Comparison of ENCODE assay signal across 8 cellular contexts in the genomic region with DNA sequence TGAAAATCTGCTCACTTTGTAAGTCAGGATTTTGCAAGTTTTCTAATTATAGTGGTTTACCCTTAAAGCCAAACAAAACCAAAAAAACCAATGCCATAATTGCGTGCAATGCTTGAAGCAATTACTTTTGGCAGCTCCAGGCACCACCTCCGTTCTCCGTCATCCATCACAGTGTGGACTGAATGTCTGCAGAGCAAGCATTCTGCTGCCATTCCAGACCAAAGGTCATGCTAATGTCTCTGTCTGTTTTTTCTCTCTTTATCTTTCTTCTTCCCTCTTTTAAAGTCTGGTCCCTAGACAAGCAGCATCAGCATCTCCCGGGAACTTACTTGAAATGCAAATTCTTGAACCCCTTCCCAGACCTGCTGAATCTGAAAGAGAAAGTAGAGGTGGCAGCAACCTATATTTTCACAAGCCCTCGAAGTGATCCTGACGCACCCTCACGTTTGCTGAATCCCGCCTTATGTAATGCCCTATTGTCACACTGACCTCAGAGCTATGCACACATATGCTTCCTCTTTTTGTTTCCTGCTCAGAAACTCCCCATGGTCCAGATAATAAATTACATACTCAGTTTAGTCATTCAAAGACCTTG.
DNase-seq lines count a peak whose midpoint lies in the region; ATAC-seq and TF ChIP-seq lines count a peak whose summit lies in the region.

No MANE protein-coding gene starts in this region.

- H3K27ac ChIP-seq in ACC112 (ENCODE audit: low read depth, low read length) (no peak overlapping the region), stomach smooth muscle (ENCODE audit: low read length) (peak overlapping the region; percentile 46), gastrocnemius medialis (no peak overlapping the region)

- 0 out of 2 replicates have a peak overlapping the region, but pooled peaks have one; percentile 14 for H3K4me3 ChIP-seq in ACC112 (ENCODE audit: low read depth, low read length)
- peak overlapping the region; percentile 23 to 49 for H3K4me3 ChIP-seq in stomach smooth muscle (ENCODE audit: low read length in 2 of 2)
- no peak overlapping the region for H3K4me3 ChIP-seq in gastrocnemius medialis

- in situ Hi-C loops in gastrocnemius medialis (cut with MboI; ENCODE audit: low sequenced_read_pairs in 4 of 4), result no loop called here

- H3K9ac ChIP-seq in stomach smooth muscle (ENCODE audit: low read length in 2 of 2), result no peak overlapping the region

- H3K36me3 ChIP-seq in ACC112 (ENCODE audit: insufficient read depth, low read length), result no peaks in the 10 kb centered on the region
- no peaks in the 10 kb centered on the region for H3K36me3 ChIP-seq in stomach smooth muscle (ENCODE audit: control insufficient read depth in 2 of 2, insufficient read depth in 2 of 2, low read length in 2 of 2)
- no peaks in the 10 kb centered on the region for H3K36me3 ChIP-seq in gastrocnemius medialis

- no peaks in the 10 kb centered on the region for H3K79me2 ChIP-seq in ACC112 (ENCODE audit: control insufficient read depth, insufficient read depth, low read length, unreplicated experiment)

- H3K9me3 ChIP-seq in stomach smooth muscle (ENCODE audit: control insufficient read depth in 2 of 2, low read length in 2 of 2) (no peaks in the 10 kb centered on the region), gastrocnemius medialis (no peaks in the 10 kb centered on the region)

- intact Hi-C loops in gastrocnemius medialis (cut with DNase I; ENCODE audit: low total_unique reads), result no loop called here

- H3K27me3 ChIP-seq in ACC112 (ENCODE audit: insufficient read depth, low read length), result 0 out of 2 replicates have a peak, but pooled peaks cover 3% of the 10 kb centered on the region
- H3K27me3 ChIP-seq in stomach smooth muscle (ENCODE audit: control insufficient read depth in 1 of 2, insufficient read depth in 2 of 2, low read length in 2 of 2), result no peaks in the 10 kb centered on the region
- no peaks in the 10 kb centered on the region for H3K27me3 ChIP-seq in gastrocnemius medialis

- no peak for TF ChIP-seq POLR2A in gastrocnemius medialis (IDR thresholded peaks at IDR 0.05)

- H3K4me1 ChIP-seq in ACC112 (ENCODE audit: control insufficient read depth, insufficient read depth, low read length, unreplicated experiment) (no peaks in the 10 kb centered on the region), stomach smooth muscle (ENCODE audit: control insufficient read depth, insufficient read depth, low read length) (peaks cover 8% of the 10 kb centered on the region), gastrocnemius medialis (no peaks in the 10 kb centered on the region)

- TF ChIP-seq CTCF in gastrocnemius medialis (IDR thresholded peaks at IDR 0.05 in 4 of 5, conservative IDR thresholded peaks at IDR 0.05 in 1 of 5), result no peak

- peak; percentile 78 for DNase-seq in dermis blood vessel endothelial cell
- DNase-seq in stimulated activated CD4-positive, alpha-beta T cell treated with anti-CD3 and anti-CD28 coated beads, Interleukin-2, amount 100 ng/mL, for 48 hours, result no peak
- DNase-seq in gastrocnemius medialis, result no peak
- no peak for DNase-seq in NCI-H1694 treated with DMSO at 0.1 percent for 48 hours (lab: John Stamatoyannopoulos, UW)

- ATAC-seq in GM19452 (IDR thresholded peaks at IDR 0.05; ENCODE audit: unreplicated experiment), result peak; percentile 54
- peak; percentile 54 for ATAC-seq in HG03457 (IDR thresholded peaks at IDR 0.05; ENCODE audit: unreplicated experiment)
- no peak for ATAC-seq in gastrocnemius medialis

- no peak overlapping the region for H2AFZ ChIP-seq in ACC112 (ENCODE audit: low read length, unreplicated experiment)

Comparison
In these comparisons a context has a peak if more than half of its experiments do, and no peak if none do; other contexts are left out.
1. H3K4me3 ChIP-seq: peak in ACC112 (single experiment) and stomach smooth muscle (2 of 2); none in gastrocnemius medialis (0 of 4).
2. ATAC-seq: peak in GM19452 (single experiment) and HG03457 (single experiment); none in gastrocnemius medialis (0 of 2).